20 cellular contexts compared by ENCODE assay signal in genomic region chr7:132778761-132779160, GRCh38.
DNase-seq lines count a peak whose midpoint lies in the region; ATAC-seq and TF ChIP-seq lines count a peak whose summit lies in the region.
"Had no signal": no experiment of that assay in that cellular context is flagged by ENCODE, and none has a peak within 500 bp of the region (broad histone marks: within the 10 kb centered on the region; RNA-seq: fewer than 3 reads in every experiment).

No MANE protein-coding gene starts in this region.

- no peak for TF ChIP-seq CTCF in activated CD8-positive, alpha-beta T cell treated with anti-CD3 and anti-CD28 coated beads for 36 hours (IDR thresholded peaks at IDR 0.05)
- no peak for TF ChIP-seq CTCF in natural killer cell (IDR thresholded peaks at IDR 0.05)

- POLR2A ChIA-PET in activated CD8-positive, alpha-beta T cell treated with anti-CD3 and anti-CD28 coated beads for 36 hours (lab: Charles Lee), result no interaction called here
- POLR2A ChIA-PET in activated CD8-positive, alpha-beta T cell treated with anti-CD3 and anti-CD28 coated beads, Interleukin-2, amount 10 ng/mL, durations not matched to agents 7 days and 5 days (lab: Charles Lee), result no interaction called here

- H3K4me1 Mint-ChIP-seq in activated CD8-positive, alpha-beta T cell treated with anti-CD3 and anti-CD28 coated beads for 36 hours (ENCODE audit: low read depth), result peaks cover 21% of the 10 kb centered on the region
- peaks cover 4% of the 10 kb centered on the region for H3K4me1 Mint-ChIP-seq in activated CD8-positive, alpha-beta T cell treated with anti-CD3 and anti-CD28 coated beads, Interleukin-2, amount 10 ng/mL, durations not matched to agents 7 days and 5 days (ENCODE audit: low read depth)
- H3K4me1 Mint-ChIP-seq in natural killer cell, result peaks cover 10 to 24% of the 10 kb centered on the region in 2 donors
- H3K4me1 Mint-ChIP-seq in natural killer cell treated with Interleukin-12 subunit alpha and Interleukin-12 subunit beta and Interleukin-15 and Interleukin-18, amount 100 ng/mL, for 72 hours (ENCODE audit: low read depth in 2 of 2), result peaks cover 8 to 20% of the 10 kb centered on the region in 2 donors
- H3K4me1 Mint-ChIP-seq in activated T-helper 17 cell treated with anti-CD3 and anti-CD28 coated beads, Interleukin-2, amount 50 U/mL, for 72 hours, result peaks cover 6% of the 10 kb centered on the region

- peak; percentile 43 for ATAC-seq in activated CD8-positive, alpha-beta T cell treated with anti-CD3 and anti-CD28 coated beads for 36 hours
- ATAC-seq in activated CD8-positive, alpha-beta T cell treated with anti-CD3 and anti-CD28 coated beads, Interleukin-2, amount 10 ng/mL, durations not matched to agents 7 days and 5 days, result no peak
- ATAC-seq in natural killer cell (no peak), GM18498 (IDR thresholded peaks at IDR 0.05; ENCODE audit: unreplicated experiment) (no peak), GM21786 (IDR thresholded peaks at IDR 0.05; ENCODE audit: unreplicated experiment) (no peak)
- no peak for ATAC-seq in natural killer cell treated with Interleukin-12 subunit alpha and Interleukin-12 subunit beta and Interleukin-15 and Interleukin-18, amount 100 ng/mL, for 72 hours
- peak; percentile 65 for ATAC-seq in activated T-helper 17 cell treated with anti-CD3 and anti-CD28 coated beads, Interleukin-2, amount 50 U/mL, for 72 hours (replicated peaks)
- ATAC-seq: A549, GM12878 had no signal

- intact Hi-C loops in activated CD8-positive, alpha-beta T cell treated with anti-CD3 and anti-CD28 coated beads for 36 hours (cut with micrococcal nuclease), result no loop called here
- intact Hi-C loops in natural killer cell (cut with micrococcal nuclease), result no loop called here

- peaks cover 4% of the 10 kb centered on the region for H3K9me3 Mint-ChIP-seq in activated CD8-positive, alpha-beta T cell treated with anti-CD3 and anti-CD28 coated beads for 36 hours
- H3K9me3 Mint-ChIP-seq in activated CD8-positive, alpha-beta T cell treated with anti-CD3 and anti-CD28 coated beads, Interleukin-2, amount 10 ng/mL, durations not matched to agents 7 days and 5 days (ENCODE audit: insufficient read depth), result no peaks in the 10 kb centered on the region
- H3K9me3 Mint-ChIP-seq in natural killer cell, result no peaks in the 10 kb centered on the region
- H3K9me3 Mint-ChIP-seq in natural killer cell treated with Interleukin-12 subunit alpha and Interleukin-12 subunit beta and Interleukin-15 and Interleukin-18, amount 100 ng/mL, for 72 hours, result peaks cover 8% of the 10 kb centered on the region
- H3K9me3 Mint-ChIP-seq in activated T-helper 17 cell treated with anti-CD3 and anti-CD28 coated beads, Interleukin-2, amount 50 U/mL, for 72 hours, result peaks cover 4% of the 10 kb centered on the region

- no peak for DNase-seq in activated CD8-positive, alpha-beta T cell treated with anti-CD3 and anti-CD28 coated beads for 36 hours
- DNase-seq in activated CD8-positive, alpha-beta T cell treated with anti-CD3 and anti-CD28 coated beads, Interleukin-2, amount 10 ng/mL, durations not matched to agents 7 days and 5 days, result no peak
- DNase-seq in natural killer cell, result no peak
- no peak for DNase-seq in natural killer cell treated with Interleukin-12 subunit alpha and Interleukin-12 subunit beta and Interleukin-15 and Interleukin-18, amount 100 ng/mL, for 72 hours (ENCODE audit: low spot score)
- DNase-seq: Calu3; CD4-positive, alpha-beta memory T cell; Kasumi-1; MM.1S; NCI-H1105; NCI-H2081 treated with DMSO at 0.1 percent for 48 hours; NCI-H510A; NCI-H774; OCI-M1; SHP77 had no signal

- no peak overlapping the region for H3K27ac Mint-ChIP-seq in activated CD8-positive, alpha-beta T cell treated with anti-CD3 and anti-CD28 coated beads for 36 hours
- H3K27ac Mint-ChIP-seq in activated CD8-positive, alpha-beta T cell treated with anti-CD3 and anti-CD28 coated beads, Interleukin-2, amount 10 ng/mL, durations not matched to agents 7 days and 5 days, result no peak overlapping the region
- H3K27ac Mint-ChIP-seq in natural killer cell, result no peak overlapping the region
- no peak overlapping the region for H3K27ac Mint-ChIP-seq in natural killer cell treated with Interleukin-12 subunit alpha and Interleukin-12 subunit beta and Interleukin-15 and Interleukin-18, amount 100 ng/mL, for 72 hours
- no peak overlapping the region for H3K27ac Mint-ChIP-seq in activated T-helper 17 cell treated with anti-CD3 and anti-CD28 coated beads, Interleukin-2, amount 50 U/mL, for 72 hours

- no peaks in the 10 kb centered on the region for H3K27me3 Mint-ChIP-seq in activated CD8-positive, alpha-beta T cell treated with anti-CD3 and anti-CD28 coated beads for 36 hours
- no peaks in the 10 kb centered on the region for H3K27me3 Mint-ChIP-seq in activated CD8-positive, alpha-beta T cell treated with anti-CD3 and anti-CD28 coated beads, Interleukin-2, amount 10 ng/mL, durations not matched to agents 7 days and 5 days (ENCODE audit: low read depth)
- peaks cover 0 to 5% of the 10 kb centered on the region in 2 donors for H3K27me3 Mint-ChIP-seq in natural killer cell (ENCODE audit: low read depth in 2 of 2)
- H3K27me3 Mint-ChIP-seq in natural killer cell treated with Interleukin-12 subunit alpha and Interleukin-12 subunit beta and Interleukin-15 and Interleukin-18, amount 100 ng/mL, for 72 hours, result peaks cover 13 to 18% of the 10 kb centered on the region in 2 donors
- peaks cover 3% of the 10 kb centered on the region for H3K27me3 Mint-ChIP-seq in activated T-helper 17 cell treated with anti-CD3 and anti-CD28 coated beads, Interleukin-2, amount 50 U/mL, for 72 hours

- no peak overlapping the region for H3K4me3 Mint-ChIP-seq in activated CD8-positive, alpha-beta T cell treated with anti-CD3 and anti-CD28 coated beads for 36 hours
- H3K4me3 Mint-ChIP-seq in activated CD8-positive, alpha-beta T cell treated with anti-CD3 and anti-CD28 coated beads, Interleukin-2, amount 10 ng/mL, durations not matched to agents 7 days and 5 days, result no peak overlapping the region
- peak overlapping the region; percentile 17 for H3K4me3 Mint-ChIP-seq in natural killer cell
- no peak overlapping the region for H3K4me3 Mint-ChIP-seq in natural killer cell treated with Interleukin-12 subunit alpha and Interleukin-12 subunit beta and Interleukin-15 and Interleukin-18, amount 100 ng/mL, for 72 hours
- H3K4me3 Mint-ChIP-seq in activated T-helper 17 cell treated with anti-CD3 and anti-CD28 coated beads, Interleukin-2, amount 50 U/mL, for 72 hours, result no peak overlapping the region
- H3K4me3 Mint-ChIP-seq: IgD-negative memory B cell had no signal

- peaks cover 1% of the 10 kb centered on the region for H3K36me3 Mint-ChIP-seq in activated CD8-positive, alpha-beta T cell treated with anti-CD3 and anti-CD28 coated beads for 36 hours (ENCODE audit: low read depth)
- H3K36me3 Mint-ChIP-seq in activated CD8-positive, alpha-beta T cell treated with anti-CD3 and anti-CD28 coated beads, Interleukin-2, amount 10 ng/mL, durations not matched to agents 7 days and 5 days (ENCODE audit: low read depth), result no peaks in the 10 kb centered on the region
- peaks cover 5% of the 10 kb centered on the region for H3K36me3 Mint-ChIP-seq in natural killer cell
- peaks cover 5% of the 10 kb centered on the region for H3K36me3 Mint-ChIP-seq in natural killer cell treated with Interleukin-12 subunit alpha and Interleukin-12 subunit beta and Interleukin-15 and Interleukin-18, amount 100 ng/mL, for 72 hours
- H3K36me3 Mint-ChIP-seq in activated T-helper 17 cell treated with anti-CD3 and anti-CD28 coated beads, Interleukin-2, amount 50 U/mL, for 72 hours (ENCODE audit: low read depth), result peaks cover 3% of the 10 kb centered on the region

- CTCF ChIA-PET in activated CD8-positive, alpha-beta T cell treated with anti-CD3 and anti-CD28 coated beads for 36 hours (lab: Charles Lee), result no interaction called here
- CTCF ChIA-PET in activated CD8-positive, alpha-beta T cell treated with anti-CD3 and anti-CD28 coated beads, Interleukin-2, amount 10 ng/mL, durations not matched to agents 7 days and 5 days (lab: Charles Lee), result no interaction called here

Comparison
In these comparisons a context has a peak if more than half of its experiments do, and no peak if none do; other contexts are left out.
1. ATAC-seq: peak in activated CD8-positive, alpha-beta T cell treated with anti-CD3 and anti-CD28 coated beads for 36 hours (single experiment) and activated T-helper 17 cell treated with anti-CD3 and anti-CD28 coated beads, Interleukin-2, amount 50 U/mL, for 72 hours (single experiment); none in activated CD8-positive, alpha-beta T cell treated with anti-CD3 and anti-CD28 coated beads, Interleukin-2, amount 10 ng/mL, durations not matched to agents 7 days and 5 days (single experiment), natural killer cell (0 of 3), natural killer cell treated with Interleukin-12 subunit alpha and Interleukin-12 subunit beta and Interleukin-15 and Interleukin-18, amount 100 ng/mL, for 72 hours (0 of 2), GM18498 (single experiment) and GM21786 (single experiment).